Comparison of ENCODE assay signal across 26 cellular contexts in genomic region chr21:38861006-38861405, GRCh38. TPM values are rescaled to one million over a fixed set of nuclear protein-coding genes. Genes with fewer than 3 reads are reported as not detected.
DNase-seq lines count a peak whose midpoint lies in the region; ATAC-seq and TF ChIP-seq lines count a peak whose summit lies in the region.
"Had no signal": no experiment of that assay in that cellular context is flagged by ENCODE, and none has a peak within 500 bp of the region (broad histone marks: within the 10 kb centered on the region; RNA-seq: fewer than 3 reads in every experiment).

No MANE protein-coding gene starts in this region.

- no peak for TF ChIP-seq POLR2A in GM18505 (IDR thresholded peaks at IDR 0.05; ENCODE audit: borderline replicate concordance, extremely low read depth, insufficient read depth, insufficient read length)

- H3K4me3 ChIP-seq in Loucy (ENCODE audit: low read length, poor library complexity, severe bottlenecking) (no peak overlapping the region), left lung (no peak overlapping the region), hepatocyte (no peak overlapping the region)
- H3K4me3 ChIP-seq: colonic mucosa, skin epidermis, tibial artery had no signal

- no peaks in the 10 kb centered on the region for H3K27me3 ChIP-seq in Loucy (ENCODE audit: insufficient read depth, low read length, poor library complexity, severe bottlenecking)
- H3K27me3 ChIP-seq in left lung = no peaks in the 10 kb centered on the region
- no peaks in the 10 kb centered on the region for H3K27me3 ChIP-seq in hepatocyte
- H3K27me3 ChIP-seq: colonic mucosa, tibial artery had no signal

- H3K27ac ChIP-seq in left lung = no peak overlapping the region
- H3K27ac ChIP-seq in hepatocyte = no peak overlapping the region
- H3K27ac ChIP-seq: colonic mucosa, skin epidermis, tibial artery had no signal

- H2AFZ ChIP-seq in Loucy (ENCODE audit: low read length) (no peak overlapping the region), hepatocyte (no peak overlapping the region)

- H4K20me1 ChIP-seq in Loucy (ENCODE audit: insufficient read depth, low read length, poor library complexity, severe bottlenecking) (no peaks in the 10 kb centered on the region), hepatocyte (ENCODE audit: insufficient read depth, poor library complexity, severe bottlenecking) (no peaks in the 10 kb centered on the region)

- intact Hi-C loops in left lung (cut with DNase I) = no loop called here

- peak overlapping the region; percentile 61 for H3K4me2 ChIP-seq in Loucy (ENCODE audit: low read depth, low read length, poor library complexity, severe bottlenecking)
- H3K4me2 ChIP-seq in hepatocyte = no peak overlapping the region

- H3K36me3 ChIP-seq in Loucy (ENCODE audit: insufficient read depth, low read length) (no peaks in the 10 kb centered on the region), left lung (no peaks in the 10 kb centered on the region), hepatocyte (replicated peaks; ENCODE audit: insufficient read depth, low read depth) (no peaks in the 10 kb centered on the region)
- H3K36me3 ChIP-seq: colonic mucosa, tibial artery had no signal

- peak; percentile 19 for ATAC-seq in left lung
- ATAC-seq in GM18505 (IDR thresholded peaks at IDR 0.05; ENCODE audit: unreplicated experiment) = no peak
- ATAC-seq: activated CD8-positive, alpha-beta T cell treated with anti-CD3 and anti-CD28 coated beads for 36 hours; activated T-helper 17 cell treated with anti-CD3 and anti-CD28 coated beads, Interleukin-2, amount 50 U/mL, for 72 hours; effector memory CD8-positive, alpha-beta T cell; left colon; naive thymus-derived CD8-positive, alpha-beta T cell; stimulated activated naive CD8-positive, alpha-beta T cell treated with anti-CD3 and anti-CD28 coated beads, Interleukin-15, amount 100 ng/mL, for 72 hours had no signal

- H3K9me2 ChIP-seq in Loucy (replicated peaks; ENCODE audit: low read depth, low read length) = no peaks in the 10 kb centered on the region
- no peaks in the 10 kb centered on the region for H3K9me2 ChIP-seq in hepatocyte (replicated peaks; ENCODE audit: insufficient read depth)

- DNase-seq in NCI-H146 (lab: John Stamatoyannopoulos, UW) (peak; percentile 27), NCI-H146 treated with DMSO at 0.1 percent for 48 hours (lab: John Stamatoyannopoulos, UW; ENCODE audit: unreplicated experiment) (no peak), amniotic epithelial cell (ENCODE audit: low read depth) (peak; percentile 10), left lung (no peak), amniotic stem cell (lab: John Stamatoyannopoulos, UW) (no peak), hepatocyte (ENCODE audit: low spot score) (no peak)
- DNase-seq: 8988T; activated CD4-positive, alpha-beta T cell treated with anti-CD3 and anti-CD28 coated beads for 1 hour; activated CD8-positive, alpha-beta T cell treated with anti-CD3 and anti-CD28 coated beads for 36 hours; activated naive CD4-positive, alpha-beta T cell treated with anti-CD3 and anti-CD28 coated beads, Interleukin-2, amount 50 U/mL, for 16 hours; colonic mucosa; DMS153; effector memory CD8-positive, alpha-beta T cell; erythroblast; foreskin melanocyte; left colon; naive thymus-derived CD8-positive, alpha-beta T cell; NCI-H1048; NCI-H524; occipital lobe; stimulated activated naive CD8-positive, alpha-beta T cell treated with anti-CD3 and anti-CD28 coated beads, Interleukin-15, amount 100 ng/mL, for 72 hours; tibial artery had no signal

- H3K9me3 ChIP-seq in Loucy (ENCODE audit: insufficient read depth, low read depth, low read length) = no peaks in the 10 kb centered on the region
- no peaks in the 10 kb centered on the region for H3K9me3 ChIP-seq in left lung
- H3K9me3 ChIP-seq in hepatocyte (ENCODE audit: low read depth) = no peaks in the 10 kb centered on the region
- H3K9me3 ChIP-seq: colonic mucosa, tibial artery had no signal

- no peaks in the 10 kb centered on the region for H3F3A ChIP-seq in Loucy (ENCODE audit: low read depth)

- no peak overlapping the region for H3K9ac ChIP-seq in Loucy (ENCODE audit: low read depth, low read length, poor library complexity, severe bottlenecking)

- peaks cover 23% of the 10 kb centered on the region for H3K4me1 ChIP-seq in Loucy (ENCODE audit: insufficient read depth, low read length, poor library complexity, severe bottlenecking)
- H3K4me1 ChIP-seq in left lung = no peaks in the 10 kb centered on the region
- H3K4me1 ChIP-seq in hepatocyte (ENCODE audit: insufficient read depth) = peaks cover 7% of the 10 kb centered on the region
- H3K4me1 ChIP-seq: colonic mucosa, tibial artery had no signal

- H3K79me2 ChIP-seq in Loucy (ENCODE audit: insufficient read depth, low read length) (no peaks in the 10 kb centered on the region), hepatocyte (no peaks in the 10 kb centered on the region)

- no peak for TF ChIP-seq CTCF in Loucy (conservative IDR thresholded peaks at IDR 0.05; ENCODE audit: low read length)
- no peak for TF ChIP-seq CTCF in left lung (IDR thresholded peaks at IDR 0.05)
- TF ChIP-seq CTCF in hepatocyte (IDR thresholded peaks at IDR 0.05; ENCODE audit: poor library complexity) = no peak

- WGBS in hepatocyte (ENCODE audit: low lambda C conversion rate, missing lambda C conversion rate) = 71% methylated on average over 7 of the region's 7 CpGs

RNA-seq across cellular contexts. Expression of gene ETS2, which starts 55.3 kb away (rescaled TPM):
- total RNA-seq in left lung = 100 to 1,000 TPM in 1 of 2 donors, 10 to 100 TPM in 1; 93.2 to 129 TPM
- total RNA-seq in hepatocyte = 91.9 and 95.1 TPM in 2 replicates
- polyA plus RNA-seq in hepatocyte = 104 and 106 TPM in 2 replicates

Comparison
In these comparisons a context has a peak if more than half of its experiments do, and no peak if none do; other contexts are left out.
1. DNase-seq: peak in NCI-H146 (single experiment) and amniotic epithelial cell (single experiment); none in NCI-H146 treated with DMSO at 0.1 percent for 48 hours (single experiment), left lung (0 of 2), amniotic stem cell (single experiment) and hepatocyte (single experiment).